In genomic region chr3:186502138-186502941, GRCh38 we compare ENCODE assay signal across 12 cellular contexts. TPM values are rescaled to one million over a fixed set of nuclear protein-coding genes. Genes with fewer than 3 reads are reported as not detected.
DNase-seq lines count a peak whose midpoint lies in the region; ATAC-seq, FAIRE-seq and TF ChIP-seq lines count a peak whose summit lies in the region.
"Had no signal": no experiment of that assay in that cellular context is flagged by ENCODE, and none has a peak within 500 bp of the region (broad histone marks: within the 10 kb centered on the region; RNA-seq: fewer than 3 reads in every experiment).

No MANE protein-coding gene starts in this region.

- no peak for FAIRE-seq in HTR-8/SVneo (lab: Jason Lieb, UNC)

- DNase-seq in ELF-1 (ENCODE audit: low read depth, low spot score) (peak; percentile 34), NCI-H2107 (lab: John Stamatoyannopoulos, UW) (peak; percentile 38), astrocyte of the hippocampus (ENCODE audit: low read depth, low spot score) (peak; percentile 32), glutamatergic neuron (no peak), chondrocyte (ENCODE audit: low spot score) (no peak), HTR-8/SVneo (ENCODE audit: insufficient read length, low spot score) (no peak)
- DNase-seq: activated B cell treated with CpG ODN at 0.5 μM for 24 hours; activated effector memory CD4-positive, alpha-beta T cell treated with anti-CD3 and anti-CD28 coated beads, Interleukin-2, amount 50 U/mL, for 16 hours; sigmoid colon; substantia nigra had no signal

- peak overlapping the region in 2 of 3 experiments; percentile 18 to 79 for H3K27ac Mint-ChIP-seq in nephron
- no peak overlapping the region for H3K27ac Mint-ChIP-seq in glutamatergic neuron (ENCODE audit: unreplicated experiment)
- no peak overlapping the region for H3K27ac Mint-ChIP-seq in chondrocyte (ENCODE audit: unreplicated experiment)
- H3K27ac Mint-ChIP-seq: activated B cell treated with CpG ODN at 0.5 μM for 24 hours had no signal

- H3K9me3 Mint-ChIP-seq in nephron (peaks cover 18% of the 10 kb centered on the region), glutamatergic neuron (ENCODE audit: unreplicated experiment) (peaks cover 2% of the 10 kb centered on the region), chondrocyte (ENCODE audit: low read depth) (peaks cover 28% of the 10 kb centered on the region)

- H3K4me1 Mint-ChIP-seq in nephron: peaks cover 8% of the 10 kb centered on the region
- H3K4me1 Mint-ChIP-seq in glutamatergic neuron (ENCODE audit: low read depth, unreplicated experiment): no peaks in the 10 kb centered on the region
- peaks cover 6% of the 10 kb centered on the region for H3K4me1 Mint-ChIP-seq in chondrocyte (ENCODE audit: low read depth)

- ATAC-seq in GM21528 (IDR thresholded peaks at IDR 0.05; ENCODE audit: low FRiP score, unreplicated experiment): no peak

- peaks cover 5% of the 10 kb centered on the region for H3K27me3 Mint-ChIP-seq in nephron (ENCODE audit: low read depth)
- peaks cover 8% of the 10 kb centered on the region for H3K27me3 Mint-ChIP-seq in glutamatergic neuron (ENCODE audit: unreplicated experiment)
- H3K27me3 Mint-ChIP-seq in chondrocyte (ENCODE audit: low read depth): peaks cover 51% of the 10 kb centered on the region
- H3K27me3 Mint-ChIP-seq: activated B cell treated with CpG ODN at 0.5 μM for 24 hours had no signal

- H3K4me3 Mint-ChIP-seq in nephron (peak overlapping the region in 2 of 3 experiments; percentile 1 to 22), glutamatergic neuron (ENCODE audit: unreplicated experiment) (no peak overlapping the region), chondrocyte (ENCODE audit: unreplicated experiment) (no peak overlapping the region)
- H3K4me3 Mint-ChIP-seq: activated B cell treated with CpG ODN at 0.5 μM for 24 hours had no signal

- H3K36me3 Mint-ChIP-seq in nephron (ENCODE audit: low read depth) (no peaks in the 10 kb centered on the region), glutamatergic neuron (ENCODE audit: unreplicated experiment) (peaks cover 12% of the 10 kb centered on the region), chondrocyte (ENCODE audit: low read depth) (peaks cover 5% of the 10 kb centered on the region)

- TF ChIP-seq CTCF in nephron (IDR thresholded peaks at IDR 0.05; ENCODE audit: unreplicated experiment in 3 of 3) (no peak), glutamatergic neuron (IDR thresholded peaks at IDR 0.05; ENCODE audit: partially characterized antibody, unreplicated experiment) (no peak), chondrocyte (IDR thresholded peaks at IDR 0.05) (no peak)

RNA-seq across cellular contexts. Expression of gene CRYGS, which starts 41.8 kb away (rescaled TPM):
- 3.7 TPM for total RNA-seq in glutamatergic neuron (ENCODE audit: unreplicated experiment)
- total RNA-seq in chondrocyte: 1.7 to 3.1 TPM (median 2.8 TPM) in 3 replicates

Comparison
In these comparisons a context has a peak if more than half of its experiments do, and no peak if none do; other contexts are left out.
1. DNase-seq: peak in ELF-1 (single experiment), NCI-H2107 (single experiment) and astrocyte of the hippocampus (single experiment); none in glutamatergic neuron (single experiment), chondrocyte (single experiment) and HTR-8/SVneo (single experiment).
2. H3K27ac Mint-ChIP-seq: peak in nephron (2 of 3); none in glutamatergic neuron (single experiment) and chondrocyte (single experiment).
3. H3K4me3 Mint-ChIP-seq: peak in nephron (2 of 3); none in glutamatergic neuron (single experiment) and chondrocyte (single experiment).